1 cellular context compared by ENCODE assay signal in the genomic region with DNA sequence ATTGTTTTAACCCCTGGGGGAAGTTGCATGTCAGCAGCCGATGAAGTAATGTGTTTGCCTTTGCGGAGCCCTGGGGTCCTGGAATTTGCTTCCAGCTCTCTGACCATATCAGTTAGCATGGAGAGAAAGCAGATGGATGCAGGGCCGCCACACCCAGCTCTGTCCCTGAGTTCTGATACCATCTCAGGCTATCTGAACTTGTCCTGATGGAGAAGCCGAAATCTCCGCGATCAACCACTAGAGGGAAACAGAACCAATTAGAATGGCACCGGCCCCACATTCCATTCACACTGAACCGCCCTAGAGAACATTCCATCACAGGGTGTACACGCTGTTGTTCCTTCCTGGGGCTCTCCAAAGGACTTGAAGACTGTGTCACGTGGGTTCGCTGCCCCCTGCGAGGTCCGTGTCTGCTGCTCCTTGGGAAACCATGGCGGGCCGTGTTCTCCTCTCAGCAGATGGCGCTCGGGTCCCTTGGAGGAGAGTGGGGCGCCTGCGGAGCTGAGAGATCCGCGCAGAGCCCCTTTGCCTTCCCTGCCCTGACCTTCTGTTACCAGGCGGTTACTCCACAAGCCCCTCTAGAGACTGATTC.
TF ChIP-seq lines count a peak whose summit lies in the region.

No MANE protein-coding gene starts in this region.

TF ChIP-seq in HepG2, 621 proteins besides CTCF, POLR2A, EP300 and RAD21 (continued from another document and continues in another):
- TF ChIP-seq ZNF207 (IDR thresholded peaks at IDR 0.05; ENCODE audit: borderline replicate concordance) (no peak), JUNB (CRISPR knock-in tag; IDR thresholded peaks at IDR 0.05; ENCODE audit: borderline replicate concordance) (no peak), KLF13 (CRISPR knock-in tag; IDR thresholded peaks at IDR 0.05) (no peak), ZNF281 (CRISPR knock-in tag; IDR thresholded peaks at IDR 0.05; ENCODE audit: borderline replicate concordance) (no peak), ZNF337 (CRISPR knock-in tag; IDR thresholded peaks at IDR 0.05; ENCODE audit: borderline replicate concordance, low read depth) (peak; percentile 54; the same call in 1 of the 2 replicates), NAIF1 (CRISPR knock-in tag; IDR thresholded peaks at IDR 0.05; ENCODE audit: borderline replicate concordance) (no peak), KDM2A (CRISPR knock-in tag; IDR thresholded peaks at IDR 0.05; ENCODE audit: borderline replicate concordance, low read depth) (no peak), ZNF496 (CRISPR knock-in tag; IDR thresholded peaks at IDR 0.05; ENCODE audit: insufficient replicate concordance) (no peak), NFYB (CRISPR knock-in tag; IDR thresholded peaks at IDR 0.05) (no peak), ZNF777 (CRISPR knock-in tag; IDR thresholded peaks at IDR 0.05) (no peak), SP4 (CRISPR knock-in tag; IDR thresholded peaks at IDR 0.05) (no peak), ETV6 (CRISPR knock-in tag; conservative IDR thresholded peaks at IDR 0.05) (no peak), ZBTB26 (CRISPR knock-in tag; IDR thresholded peaks at IDR 0.05; ENCODE audit: borderline replicate concordance) (no peak), ZNF512 (CRISPR knock-in tag; IDR thresholded peaks at IDR 0.05) (no peak), ELF1 (CRISPR knock-in tag; IDR thresholded peaks at IDR 0.05) (no peak), MAZ (IDR thresholded peaks at IDR 0.05; ENCODE audit: borderline replicate concordance, low read depth, low read length) (no peak), MAZ (CRISPR knock-in tag; IDR thresholded peaks at IDR 0.05; ENCODE audit: low read depth) (peak; percentile 66; the same call in 1 of the 2 replicates), NCOA5 (CRISPR knock-in tag; IDR thresholded peaks at IDR 0.05) (no peak), ZC3H4 (CRISPR knock-in tag; IDR thresholded peaks at IDR 0.05; ENCODE audit: borderline replicate concordance) (no peak), FOXC1 (CRISPR knock-in tag; IDR thresholded peaks at IDR 0.05; ENCODE audit: borderline replicate concordance) (no peak), ZNF839 (CRISPR knock-in tag; IDR thresholded peaks at IDR 0.05; ENCODE audit: borderline replicate concordance) (no peak), TP53 (CRISPR knock-in tag; conservative IDR thresholded peaks at IDR 0.05) (no peak), GPN1 (CRISPR knock-in tag; IDR thresholded peaks at IDR 0.05; ENCODE audit: borderline replicate concordance) (no peak), ZNF275 (CRISPR knock-in tag; IDR thresholded peaks at IDR 0.05; ENCODE audit: borderline replicate concordance) (no peak), ZNF546 (CRISPR knock-in tag; conservative IDR thresholded peaks at IDR 0.05) (no peak), ZNF605 (CRISPR knock-in tag; IDR thresholded peaks at IDR 0.05) (no peak; the same call in 1 of the 2 replicates), DMAP1 (CRISPR knock-in tag; IDR thresholded peaks at IDR 0.05) (no peak), TGIF2 (CRISPR knock-in tag; IDR thresholded peaks at IDR 0.05) (no peak), SNRNP70 (IDR thresholded peaks at IDR 0.05; ENCODE audit: low read depth, low read length) (no peak), NRL (CRISPR knock-in tag; IDR thresholded peaks at IDR 0.05; ENCODE audit: borderline replicate concordance) (peak; percentile 40; the same call in 1 of the 2 replicates), ZBTB33 (CRISPR knock-in tag; IDR thresholded peaks at IDR 0.05) (no peak), HMGA1 (CRISPR knock-in tag; conservative IDR thresholded peaks at IDR 0.05) (no peak), PAWR (CRISPR knock-in tag; IDR thresholded peaks at IDR 0.05; ENCODE audit: borderline replicate concordance) (no peak), RFX5 (IDR thresholded peaks at IDR 0.05; ENCODE audit: low read depth, low read length) (no peak), SALL1 (CRISPR knock-in tag; IDR thresholded peaks at IDR 0.05) (peak; percentile 77), SP1 (IDR thresholded peaks at IDR 0.05) (no peak), SP1 (CRISPR knock-in tag; IDR thresholded peaks at IDR 0.05) (no peak), ZNF878 (CRISPR knock-in tag; IDR thresholded peaks at IDR 0.05) (no peak), ZNF510 (CRISPR knock-in tag; IDR thresholded peaks at IDR 0.05; ENCODE audit: low read depth) (no peak), ZNF737 (CRISPR knock-in tag; IDR thresholded peaks at IDR 0.05; ENCODE audit: borderline replicate concordance) (no peak), FOXA1 (IDR thresholded peaks at IDR 0.05) (no peak), FOXA1 (CRISPR knock-in tag; IDR thresholded peaks at IDR 0.05) (0 out of 2 replicates have a peak, but pooled peaks have one; percentile 11), ZNF615 (CRISPR knock-in tag; IDR thresholded peaks at IDR 0.05; ENCODE audit: borderline replicate concordance) (no peak), RXRA (CRISPR knock-in tag; IDR thresholded peaks at IDR 0.05) (no peak)
- TF ChIP-seq, protein P1, sequence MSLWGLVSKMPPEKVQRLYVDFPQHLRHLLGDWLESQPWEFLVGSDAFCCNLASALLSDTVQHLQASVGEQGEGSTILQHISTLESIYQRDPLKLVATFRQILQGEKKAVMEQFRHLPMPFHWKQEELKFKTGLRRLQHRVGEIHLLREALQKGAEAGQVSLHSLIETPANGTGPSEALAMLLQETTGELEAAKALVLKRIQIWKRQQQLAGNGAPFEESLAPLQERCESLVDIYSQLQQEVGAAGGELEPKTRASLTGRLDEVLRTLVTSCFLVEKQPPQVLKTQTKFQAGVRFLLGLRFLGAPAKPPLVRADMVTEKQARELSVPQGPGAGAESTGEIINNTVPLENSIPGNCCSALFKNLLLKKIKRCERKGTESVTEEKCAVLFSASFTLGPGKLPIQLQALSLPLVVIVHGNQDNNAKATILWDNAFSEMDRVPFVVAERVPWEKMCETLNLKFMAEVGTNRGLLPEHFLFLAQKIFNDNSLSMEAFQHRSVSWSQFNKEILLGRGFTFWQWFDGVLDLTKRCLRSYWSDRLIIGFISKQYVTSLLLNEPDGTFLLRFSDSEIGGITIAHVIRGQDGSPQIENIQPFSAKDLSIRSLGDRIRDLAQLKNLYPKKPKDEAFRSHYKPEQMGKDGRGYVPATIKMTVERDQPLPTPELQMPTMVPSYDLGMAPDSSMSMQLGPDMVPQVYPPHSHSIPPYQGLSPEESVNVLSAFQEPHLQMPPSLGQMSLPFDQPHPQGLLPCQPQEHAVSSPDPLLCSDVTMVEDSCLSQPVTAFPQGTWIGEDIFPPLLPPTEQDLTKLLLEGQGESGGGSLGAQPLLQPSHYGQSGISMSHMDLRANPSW (CRISPR knock-in tag; IDR thresholded peaks at IDR 0.05; ENCODE audit: borderline replicate concordance), result no peak
- TF ChIP-seq, protein P2, sequence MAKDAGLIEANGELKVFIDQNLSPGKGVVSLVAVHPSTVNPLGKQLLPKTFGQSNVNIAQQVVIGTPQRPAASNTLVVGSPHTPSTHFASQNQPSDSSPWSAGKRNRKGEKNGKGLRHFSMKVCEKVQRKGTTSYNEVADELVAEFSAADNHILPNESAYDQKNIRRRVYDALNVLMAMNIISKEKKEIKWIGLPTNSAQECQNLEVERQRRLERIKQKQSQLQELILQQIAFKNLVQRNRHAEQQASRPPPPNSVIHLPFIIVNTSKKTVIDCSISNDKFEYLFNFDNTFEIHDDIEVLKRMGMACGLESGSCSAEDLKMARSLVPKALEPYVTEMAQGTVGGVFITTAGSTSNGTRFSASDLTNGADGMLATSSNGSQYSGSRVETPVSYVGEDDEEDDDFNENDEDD (CRISPR knock-in tag; IDR thresholded peaks at IDR 0.05; ENCODE audit: borderline replicate concordance), result no peak
- TF ChIP-seq, protein P3, sequence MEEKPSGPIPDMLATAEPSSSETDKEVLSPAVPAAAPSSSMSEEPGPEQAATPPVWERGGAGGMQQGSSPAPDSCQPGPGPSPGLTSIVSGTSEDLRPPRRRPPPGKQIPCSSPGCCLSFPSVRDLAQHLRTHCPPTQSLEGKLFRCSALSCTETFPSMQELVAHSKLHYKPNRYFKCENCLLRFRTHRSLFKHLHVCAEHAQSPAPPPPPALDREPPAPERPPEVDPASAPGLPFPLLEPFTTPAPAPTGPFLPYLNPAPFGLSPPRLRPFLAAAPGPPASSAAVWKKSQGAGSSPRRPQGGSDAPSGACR (CRISPR knock-in tag; IDR thresholded peaks at IDR 0.05), result no peak
- TF ChIP-seq, protein P4, sequence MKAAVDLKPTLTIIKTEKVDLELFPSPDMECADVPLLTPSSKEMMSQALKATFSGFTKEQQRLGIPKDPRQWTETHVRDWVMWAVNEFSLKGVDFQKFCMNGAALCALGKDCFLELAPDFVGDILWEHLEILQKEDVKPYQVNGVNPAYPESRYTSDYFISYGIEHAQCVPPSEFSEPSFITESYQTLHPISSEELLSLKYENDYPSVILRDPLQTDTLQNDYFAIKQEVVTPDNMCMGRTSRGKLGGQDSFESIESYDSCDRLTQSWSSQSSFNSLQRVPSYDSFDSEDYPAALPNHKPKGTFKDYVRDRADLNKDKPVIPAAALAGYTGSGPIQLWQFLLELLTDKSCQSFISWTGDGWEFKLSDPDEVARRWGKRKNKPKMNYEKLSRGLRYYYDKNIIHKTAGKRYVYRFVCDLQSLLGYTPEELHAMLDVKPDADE (CRISPR knock-in tag; IDR thresholded peaks at IDR 0.05), result no peak
- TF ChIP-seq, protein P5, sequence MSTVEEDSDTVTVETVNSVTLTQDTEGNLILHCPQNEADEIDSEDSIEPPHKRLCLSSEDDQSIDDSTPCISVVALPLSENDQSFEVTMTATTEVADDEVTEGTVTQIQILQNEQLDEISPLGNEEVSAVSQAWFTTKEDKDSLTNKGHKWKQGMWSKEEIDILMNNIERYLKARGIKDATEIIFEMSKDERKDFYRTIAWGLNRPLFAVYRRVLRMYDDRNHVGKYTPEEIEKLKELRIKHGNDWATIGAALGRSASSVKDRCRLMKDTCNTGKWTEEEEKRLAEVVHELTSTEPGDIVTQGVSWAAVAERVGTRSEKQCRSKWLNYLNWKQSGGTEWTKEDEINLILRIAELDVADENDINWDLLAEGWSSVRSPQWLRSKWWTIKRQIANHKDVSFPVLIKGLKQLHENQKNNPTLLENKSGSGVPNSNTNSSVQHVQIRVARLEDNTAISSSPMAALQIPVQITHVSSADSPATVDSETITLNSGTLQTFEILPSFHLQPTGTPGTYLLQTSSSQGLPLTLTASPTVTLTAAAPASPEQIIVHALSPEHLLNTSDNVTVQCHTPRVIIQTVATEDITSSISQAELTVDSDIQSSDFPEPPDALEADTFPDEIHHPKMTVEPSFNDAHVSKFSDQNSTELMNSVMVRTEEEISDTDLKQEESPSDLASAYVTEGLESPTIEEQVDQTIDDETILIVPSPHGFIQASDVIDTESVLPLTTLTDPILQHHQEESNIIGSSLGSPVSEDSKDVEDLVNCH (CRISPR knock-in tag; IDR thresholded peaks at IDR 0.05), result no peak
